Comparison of ENCODE assay signal across 8 cellular contexts in the genomic region with DNA sequence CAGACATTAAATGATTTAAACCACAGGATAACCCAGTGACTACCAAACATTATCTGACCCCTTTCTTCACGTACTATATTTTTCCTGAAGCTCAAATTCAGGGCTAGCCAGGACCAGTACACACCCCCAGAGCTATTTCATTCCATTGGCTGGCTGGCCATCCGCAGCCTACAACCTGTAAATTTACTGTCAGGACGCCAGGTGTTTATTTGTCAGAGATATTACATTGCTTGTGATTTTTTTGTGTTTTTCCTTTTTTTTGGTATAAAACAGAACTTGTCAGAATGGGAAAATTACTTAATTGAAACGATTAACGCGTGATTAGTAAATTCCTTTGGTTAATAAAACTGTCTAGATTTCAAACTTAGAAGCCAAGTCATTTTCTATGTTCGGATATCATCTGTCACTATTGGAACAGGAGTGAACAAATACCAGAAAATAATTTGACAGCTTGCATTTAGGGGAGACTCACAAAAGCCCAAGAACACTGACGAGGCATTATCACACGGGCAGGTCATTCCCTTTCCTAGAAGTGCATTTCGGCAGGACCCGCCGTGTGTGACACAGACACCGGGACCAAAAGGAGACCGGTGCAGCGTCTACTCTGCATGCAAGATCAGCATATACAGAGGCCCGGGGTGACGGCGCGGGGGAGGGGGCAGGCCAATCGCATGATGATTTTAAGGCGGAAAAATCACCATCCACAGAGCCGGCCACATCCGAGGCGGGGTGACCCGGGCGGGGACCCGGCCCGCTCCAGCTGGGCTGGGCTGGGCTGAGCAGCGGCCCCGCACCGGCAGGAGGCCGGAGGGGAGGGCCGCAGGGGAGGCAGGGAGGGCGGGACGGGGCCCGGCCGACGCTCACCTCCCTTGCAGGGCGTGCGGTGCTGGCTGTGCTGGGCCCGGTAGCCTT. TPM values are rescaled to one million over a fixed set of nuclear protein-coding genes. Genes with fewer than 3 reads are reported as not detected.
DNase-seq lines count a peak whose midpoint lies in the region; ATAC-seq, FAIRE-seq and TF ChIP-seq lines count a peak whose summit lies in the region.

No MANE protein-coding gene starts in this region.

- in situ Hi-C loops in HepG2 (cut with HindIII; ENCODE audit: extremely low pct_ligation_motif_present, low pct_unique_long_range_greater_than_20kb): no loop called here

- intact Hi-C loops in HepG2 (cut with micrococcal nuclease; ENCODE audit: unreplicated experiment): loop anchor here (2.0 kb wide), 1 partner anchor 43 kb away; no protein-coding TSS in a partner anchor

- peak overlapping the region; percentile 83 for H3K9ac ChIP-seq in HepG2 (ENCODE audit: insufficient read depth, low read depth, low read length)

- H3K27ac Mint-ChIP-seq in activated CD4-positive, alpha-beta T cell treated with anti-CD3 and anti-CD28 coated beads, Interleukin-2, amount 10 ng/mL, durations not matched to agents 7 days and 5 days: peak overlapping the region; percentile 98

- TF ChIP-seq RAD21 in HepG2 (CRISPR knock-in tag; IDR thresholded peaks at IDR 0.05): no peak

- no peaks in the 10 kb centered on the region for H3K9me3 ChIP-seq in HepG2 (ENCODE audit: low read length)

- CTCF ChIA-PET in activated CD4-positive, alpha-beta T cell treated with anti-CD3 and anti-CD28 coated beads, Interleukin-2, amount 10 ng/mL, durations not matched to agents 7 days and 5 days (lab: Charles Lee): interaction anchor here (0.7 to 1.5 kb wide), 4 partner anchors 8 to 57 kb away, joined by 3 to 4 read pairs (median 3); no protein-coding TSS in a partner anchor
- CTCF ChIA-PET in HepG2 (lab: Yijun Ruan, JAX; ENCODE audit: low intra/inter-chr PET ratio, low total read pairs): no interaction called here

- TF ChIP-seq CTCF in GM12865 (IDR thresholded peaks at IDR 0.05; ENCODE audit: insufficient read depth, low read depth, low read length, missing control alignments) (no peak), coronary artery (IDR thresholded peaks at IDR 0.05) (no peak), HepG2 (CRISPR knock-in tag; IDR thresholded peaks at IDR 0.05) (no peak)

- no peaks in the 10 kb centered on the region for H3K27me3 Mint-ChIP-seq in activated CD4-positive, alpha-beta T cell treated with anti-CD3 and anti-CD28 coated beads, Interleukin-2, amount 10 ng/mL, durations not matched to agents 7 days and 5 days

- H3K36me3 ChIP-seq in H7 (replicated peaks; ENCODE audit: control insufficient read depth, insufficient read depth, low read length) (no peaks in the 10 kb centered on the region), HepG2 (replicated peaks in 1 of 2; ENCODE audit: control insufficient read depth in 1 of 2, insufficient read depth in 2 of 2, low read length in 2 of 2) (peaks cover 1 to 17% of the 10 kb centered on the region in 2 experiments)

- TSS peak; percentile 41 for BruUV-seq in HepG2 (replicated peaks; lab: Mats Ljungman, UMichigan)

- peaks cover 55% of the 10 kb centered on the region for H3K4me1 Mint-ChIP-seq in activated CD4-positive, alpha-beta T cell treated with anti-CD3 and anti-CD28 coated beads, Interleukin-2, amount 10 ng/mL, durations not matched to agents 7 days and 5 days

- H3K4me3 ChIP-seq in GM12865 (ENCODE audit: low read depth, low read length) (peak overlapping the region; percentile 81), H7 (ENCODE audit: insufficient read depth, low read depth, low read length) (peak overlapping the region; percentile 68), coronary artery (peak overlapping the region; percentile 91), HepG2 (replicated peaks in 1 of 3; ENCODE audit: insufficient read depth in 1 of 3, low read depth in 2 of 3, low read length in 3 of 3) (peak overlapping the region; percentile 78 to 91 (median 90))

- H3K27me3 ChIP-seq in H7 (ENCODE audit: control insufficient read depth, insufficient read depth, low read length) (no peaks in the 10 kb centered on the region), HepG2 (ENCODE audit: control insufficient read depth in 1 of 2, insufficient read depth in 2 of 2, low read length in 2 of 2) (no peaks in the 10 kb centered on the region; a peak in 1 of 5 replicates)

- peak overlapping the region; percentile 84 for H3K4me2 ChIP-seq in HepG2 (ENCODE audit: low read depth, low read length)

- peak; percentile 8 for ATAC-seq in HepG2

- peak; percentile 80 for DNase-seq in GM12865 (ENCODE audit: low read depth)
- DNase-seq in H7: peak; percentile 80
- DNase-seq in M059J (ENCODE audit: low read depth): peak; percentile 53
- DNase-seq in activated CD4-positive, alpha-beta T cell treated with anti-CD3 and anti-CD28 coated beads, Interleukin-2, amount 10 ng/mL, durations not matched to agents 7 days and 5 days: peak; percentile 79
- DNase-seq in coronary artery (ENCODE audit: low spot score): peak; percentile 84
- peak; percentile 35 for DNase-seq in HepG2 (ENCODE audit: low spot score)
- DNase-seq in stimulated activated CD4-positive, alpha-beta T cell treated with anti-CD3 and anti-CD28 coated beads, Interleukin-4, amount 100 ng/mL, for 1 hour: peak; percentile 71
- no peak for DNase-seq in COR-L47 (lab: John Stamatoyannopoulos, UW)

- peaks cover 89% of the 10 kb centered on the region for H3K79me2 ChIP-seq in HepG2 (ENCODE audit: insufficient read depth, low read length)

- under 1% methylated on average over 15 of the region's 41 CpGs for WGBS in HepG2 (ENCODE audit: low lambda C conversion rate)

- TF ChIP-seq EP300 in HepG2 (IDR thresholded peaks at IDR 0.05; ENCODE audit: low read depth in 2 of 2, low read length in 2 of 2) (no peak), HepG2 (CRISPR knock-in tag; IDR thresholded peaks at IDR 0.05; ENCODE audit: borderline replicate concordance) (no peak)

- H3K36me3 Mint-ChIP-seq in activated CD4-positive, alpha-beta T cell treated with anti-CD3 and anti-CD28 coated beads, Interleukin-2, amount 10 ng/mL, durations not matched to agents 7 days and 5 days (ENCODE audit: low read depth): peaks cover 29% of the 10 kb centered on the region

- H3K4me1 ChIP-seq in HepG2 (ENCODE audit: insufficient read depth, low read length): peaks cover 53% of the 10 kb centered on the region

- peaks cover 34% of the 10 kb centered on the region for H4K20me1 ChIP-seq in HepG2 (ENCODE audit: insufficient read depth, low read length)

- H3K9me3 Mint-ChIP-seq in activated CD4-positive, alpha-beta T cell treated with anti-CD3 and anti-CD28 coated beads, Interleukin-2, amount 10 ng/mL, durations not matched to agents 7 days and 5 days: no peaks in the 10 kb centered on the region

- POLR2A ChIA-PET in activated CD4-positive, alpha-beta T cell treated with anti-CD3 and anti-CD28 coated beads, Interleukin-2, amount 10 ng/mL, durations not matched to agents 7 days and 5 days (lab: Charles Lee): no interaction called here
- POLR2A ChIA-PET in HepG2 (lab: Yijun Ruan, JAX): interaction anchor here (1.0 to 1.9 kb wide), 5 partner anchors 10 to 769 kb away, joined by 3 to 14 read pairs (median 6); a partner anchor contains a TSS

- FAIRE-seq in HepG2 (lab: Jason Lieb, UNC): no peak

- peak overlapping the region; percentile 96 to 97 for H3K27ac ChIP-seq in coronary artery
- peak overlapping the region; percentile 81 for H3K27ac ChIP-seq in HepG2 (ENCODE audit: extremely low read length, insufficient read depth, low read length)

- H2AFZ ChIP-seq in HepG2 (ENCODE audit: low read length): no peak overlapping the region

- H3K4me3 Mint-ChIP-seq in activated CD4-positive, alpha-beta T cell treated with anti-CD3 and anti-CD28 coated beads, Interleukin-2, amount 10 ng/mL, durations not matched to agents 7 days and 5 days: peak overlapping the region; percentile 97

- peak in 1 of 2 experiments; percentile 11; a peak in 1 of 4 replicates for TF ChIP-seq POLR2A in HepG2 (IDR thresholded peaks at IDR 0.05; ENCODE audit: insufficient read depth in 1 of 2, low read depth in 2 of 2, low read length in 2 of 2)

RNA-seq across cellular contexts. Expression of a gene that starts 0.9 kb away (rescaled TPM):
- total RNA-seq in H7 (2014; rRNA removed; shearing (Covaris generic)): 151 and 177 TPM in 2 replicates
- 138 and 149 TPM in 2 replicates for total RNA-seq in M059J (2014; rRNA removed; shearing (Covaris generic))
- 100 to 1,000 TPM in 1 of 2 experiments, 10 to 100 TPM in 1; 99.5 to 100 TPM for total RNA-seq in activated CD4-positive, alpha-beta T cell treated with anti-CD3 and anti-CD28 coated beads, Interleukin-2, amount 10 ng/mL, durations not matched to agents 7 days and 5 days
- total RNA-seq in HepG2 (2016; rRNA removed; fragmentation: Illumina TruSeq; extraction: Trizol): 798 and 1,108 TPM in 2 replicates
- total RNA-seq in HepG2 (2016; cell fraction: cytosol; rRNA removed; fragmentation: Illumina TruSeq; extraction: Trizol; ENCODE audit: low read depth): 64.0 and 73.9 TPM in 2 replicates
- 786 and 1,126 TPM in 2 replicates for total RNA-seq in HepG2 (2016; cell fraction: insoluble cytoplasmic fraction; rRNA removed; fragmentation: Illumina TruSeq; extraction: Trizol)
- total RNA-seq in HepG2 (2016; cell fraction: membrane; rRNA removed; fragmentation: Illumina TruSeq; extraction: Trizol): 188 and 209 TPM in 2 replicates
- 366 and 405 TPM in 2 replicates for total RNA-seq in HepG2 (2016; cell fraction: nucleus; rRNA removed; fragmentation: Illumina TruSeq; extraction: Trizol)
- polyA plus RNA-seq in HepG2 (2011; rRNA removed): 286 and 301 TPM in 2 replicates
- polyA plus RNA-seq in HepG2 (2011; cell fraction: cytosol; rRNA removed): 188 and 249 TPM in 2 replicates
- 143 and 202 TPM in 2 replicates for polyA plus RNA-seq in HepG2 (2011; cell fraction: nucleus; rRNA removed)
- 464 and 581 TPM in 2 replicates for polyA plus RNA-seq in HepG2 (2012)
- polyA plus RNA-seq in HepG2 (2016; cell fraction: cytosol; fragmentation: Illumina TruSeq; extraction: Trizol; ENCODE audit: low read depth): 39.0 and 41.7 TPM in 2 replicates
- polyA plus RNA-seq in HepG2 (2016; cell fraction: insoluble cytoplasmic fraction; fragmentation: Illumina TruSeq; extraction: Trizol; ENCODE audit: low read depth): 924 and 945 TPM in 2 replicates
- polyA plus RNA-seq in HepG2 (2016; cell fraction: membrane; fragmentation: Illumina TruSeq; extraction: Trizol; ENCODE audit: low read depth): 110 and 122 TPM in 2 replicates
- polyA plus RNA-seq in HepG2 (2016; cell fraction: nucleus; fragmentation: Illumina TruSeq; extraction: Trizol; ENCODE audit: insufficient read depth, low read depth): 429 and 441 TPM in 2 replicates
- polyA minus RNA-seq in HepG2 (2011; rRNA and poly(A)+ RNA removed; ENCODE audit: low replicate concordance): 55.8 and 268 TPM in 2 replicates
- polyA minus RNA-seq in HepG2 (2011; cell fraction: cytosol; rRNA and poly(A)+ RNA removed): 325 and 361 TPM in 2 replicates
- polyA minus RNA-seq in HepG2 (2011; cell fraction: nucleus; rRNA and poly(A)+ RNA removed): 171 and 236 TPM in 2 replicates

RNA-seq across cellular contexts. Expression of a gene that starts 1.3 kb away (rescaled TPM):
- 31.2 and 35.8 TPM in 2 replicates for total RNA-seq in H7 (2014; rRNA removed; shearing (Covaris generic))
- total RNA-seq in M059J (2014; rRNA removed; shearing (Covaris generic)): 19.7 and 20.9 TPM in 2 replicates
- total RNA-seq in activated CD4-positive, alpha-beta T cell treated with anti-CD3 and anti-CD28 coated beads, Interleukin-2, amount 10 ng/mL, durations not matched to agents 7 days and 5 days: 10 to 100 TPM; 34.8 to 38.9 TPM
- 53.7 and 79.4 TPM in 2 replicates for total RNA-seq in HepG2 (2016; rRNA removed; fragmentation: Illumina TruSeq; extraction: Trizol)
- total RNA-seq in HepG2 (2016; cell fraction: cytosol; rRNA removed; fragmentation: Illumina TruSeq; extraction: Trizol; ENCODE audit: low read depth): 27.4 and 29.8 TPM in 2 replicates
- total RNA-seq in HepG2 (2016; cell fraction: insoluble cytoplasmic fraction; rRNA removed; fragmentation: Illumina TruSeq; extraction: Trizol): 54.2 and 78.8 TPM in 2 replicates
- 64.3 and 72.7 TPM in 2 replicates for total RNA-seq in HepG2 (2016; cell fraction: membrane; rRNA removed; fragmentation: Illumina TruSeq; extraction: Trizol)
- total RNA-seq in HepG2 (2016; cell fraction: nucleus; rRNA removed; fragmentation: Illumina TruSeq; extraction: Trizol): 45.4 and 47.2 TPM in 2 replicates
- polyA plus RNA-seq in HepG2 (2011; rRNA removed): 22.6 and 25.7 TPM in 2 replicates
- polyA plus RNA-seq in HepG2 (2011; cell fraction: cytosol; rRNA removed): 9.1 and 15.2 TPM in 2 replicates
- 11.8 and 16.3 TPM in 2 replicates for polyA plus RNA-seq in HepG2 (2011; cell fraction: nucleus; rRNA removed)
- 32.6 and 35.2 TPM in 2 replicates for polyA plus RNA-seq in HepG2 (2012)
- 12.4 and 15.4 TPM in 2 replicates for polyA plus RNA-seq in HepG2 (2016; cell fraction: cytosol; fragmentation: Illumina TruSeq; extraction: Trizol; ENCODE audit: low read depth)
- 46.3 and 51.5 TPM in 2 replicates for polyA plus RNA-seq in HepG2 (2016; cell fraction: insoluble cytoplasmic fraction; fragmentation: Illumina TruSeq; extraction: Trizol; ENCODE audit: low read depth)
- 29.5 and 30.4 TPM in 2 replicates for polyA plus RNA-seq in HepG2 (2016; cell fraction: membrane; fragmentation: Illumina TruSeq; extraction: Trizol; ENCODE audit: low read depth)
- 45.4 and 46.0 TPM in 2 replicates for polyA plus RNA-seq in HepG2 (2016; cell fraction: nucleus; fragmentation: Illumina TruSeq; extraction: Trizol; ENCODE audit: insufficient read depth, low read depth)
- polyA minus RNA-seq in HepG2 (2011; rRNA and poly(A)+ RNA removed; ENCODE audit: low replicate concordance): 12.5 and 21.0 TPM in 2 replicates
- polyA minus RNA-seq in HepG2 (2011; cell fraction: cytosol; rRNA and poly(A)+ RNA removed): 22.2 and 26.3 TPM in 2 replicates
- polyA minus RNA-seq in HepG2 (2011; cell fraction: nucleus; rRNA and poly(A)+ RNA removed): 45.1 and 52.1 TPM in 2 replicates
